ENCODE assay signal across 8 cellular contexts in genomic region chr17:46942441-46943217, GRCh38. TPM values are rescaled to one million over a fixed set of nuclear protein-coding genes. Genes with fewer than 3 reads are reported as not detected.
DNase-seq lines count a peak whose midpoint lies in the region; ATAC-seq lines count a peak whose summit lies in the region.

No MANE protein-coding gene starts in this region.

- H3K4me1 Mint-ChIP-seq in activated naive CD8-positive, alpha-beta T cell treated with anti-CD3 and anti-CD28 coated beads for 36 hours, result peaks cover 20% of the 10 kb centered on the region

- H3K4me3 Mint-ChIP-seq in activated naive CD8-positive, alpha-beta T cell treated with anti-CD3 and anti-CD28 coated beads for 36 hours, result no peak overlapping the region

- no peak overlapping the region for H3K27ac Mint-ChIP-seq in activated naive CD8-positive, alpha-beta T cell treated with anti-CD3 and anti-CD28 coated beads for 36 hours

- peaks cover 11% of the 10 kb centered on the region for H3K36me3 Mint-ChIP-seq in activated naive CD8-positive, alpha-beta T cell treated with anti-CD3 and anti-CD28 coated beads for 36 hours

- ATAC-seq in Right ventricle myocardium superior (ENCODE audit: poor library complexity), result peak; percentile 78
- no peak for ATAC-seq in HG03354 (IDR thresholded peaks at IDR 0.05; ENCODE audit: poor library complexity, severe bottlenecking, unreplicated experiment)
- no peak for ATAC-seq in HG03432 (IDR thresholded peaks at IDR 0.05; ENCODE audit: unreplicated experiment)

- intact Hi-C loops in Right ventricle myocardium superior (cut with DNase I) (loop anchor here (5.0 kb wide), 2 partner anchors 60 to 100 kb away; no protein-coding TSS in a partner anchor), posterior cingulate gyrus (cut with DNase I) (loop anchor here (1.0 to 5.0 kb wide), 2 partner anchors 59 to 100 kb away; no protein-coding TSS in a partner anchor)

- DNase-seq in EL (peak; percentile 76), M059J (ENCODE audit: low read depth) (peak; percentile 72), RPMI7951 (ENCODE audit: low read depth) (peak; percentile 59), Right ventricle myocardium superior (peak; percentile 79), posterior cingulate gyrus (peak; percentile 57 to 97 (median 80))
- peak; percentile 59 for DNase-seq in activated naive CD8-positive, alpha-beta T cell treated with anti-CD3 and anti-CD28 coated beads for 36 hours

- H3K27me3 Mint-ChIP-seq in activated naive CD8-positive, alpha-beta T cell treated with anti-CD3 and anti-CD28 coated beads for 36 hours, result no peaks in the 10 kb centered on the region

- no peaks in the 10 kb centered on the region for H3K9me3 Mint-ChIP-seq in activated naive CD8-positive, alpha-beta T cell treated with anti-CD3 and anti-CD28 coated beads for 36 hours

RNA-seq across cellular contexts. Expression of gene GOSR2, which starts 19.7 kb away (rescaled TPM):
- total RNA-seq in M059J (2014; rRNA removed; shearing (Covaris generic)), result 41.9 and 56.5 TPM in 2 replicates
- 27.0 and 29.3 TPM in 2 replicates for total RNA-seq in RPMI7951 (2014; rRNA removed; shearing (Covaris generic))
- total RNA-seq in activated naive CD8-positive, alpha-beta T cell treated with anti-CD3 and anti-CD28 coated beads for 36 hours, result 10 to 100 TPM; 46.2 to 49.5 TPM
- total RNA-seq in Right ventricle myocardium superior, result 32.0 TPM

RNA-seq across cellular contexts. Expression of gene RPRML, which starts 36.4 kb away (rescaled TPM):
- total RNA-seq in M059J (2014; rRNA removed; shearing (Covaris generic)), result not detected in 2 replicates
- total RNA-seq in RPMI7951 (2014; rRNA removed; shearing (Covaris generic)), result not detected in 2 replicates
- not detected for total RNA-seq in activated naive CD8-positive, alpha-beta T cell treated with anti-CD3 and anti-CD28 coated beads for 36 hours
- total RNA-seq in Right ventricle myocardium superior, result not detected
